Comparison of ENCODE assay signal across 17 cellular contexts in the genomic region with DNA sequence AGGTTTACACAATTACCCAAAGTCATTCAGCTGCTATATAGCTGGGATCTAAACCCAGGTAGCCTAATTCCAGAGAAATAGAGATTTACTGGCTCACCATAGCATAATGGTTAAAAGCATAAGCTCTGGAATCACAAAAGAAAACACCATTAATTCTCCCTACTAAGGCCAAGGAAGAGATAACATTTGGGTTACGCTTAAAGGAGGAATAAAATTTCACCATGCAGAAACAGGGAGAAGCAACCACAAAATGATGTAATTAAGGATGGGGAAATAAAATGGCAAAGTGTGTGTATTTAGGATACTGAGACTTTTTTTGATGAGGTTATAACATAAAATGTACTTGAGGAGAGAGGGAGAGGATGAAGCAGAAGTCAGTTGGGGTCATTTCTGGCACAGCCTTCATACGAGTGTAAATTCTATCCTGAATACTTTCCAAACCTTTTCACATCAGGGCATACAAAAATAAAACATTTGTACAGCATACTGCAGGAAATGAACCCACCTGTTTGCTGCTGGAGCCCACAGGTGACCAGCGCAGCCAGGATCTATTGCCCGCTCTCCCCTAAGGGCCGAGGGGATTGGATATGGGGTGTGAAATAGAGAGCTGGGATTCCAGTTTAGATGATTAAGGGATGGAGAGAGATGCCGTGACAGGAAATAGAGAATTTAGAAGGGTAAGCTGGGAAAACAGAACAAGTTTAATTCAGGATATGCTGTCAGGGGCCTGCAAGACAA. TPM values are rescaled to one million over a fixed set of nuclear protein-coding genes. Genes with fewer than 3 reads are reported as not detected.
DNase-seq lines count a peak whose midpoint lies in the region; ATAC-seq, FAIRE-seq and TF ChIP-seq lines count a peak whose summit lies in the region.
"Had no signal": no experiment of that assay in that cellular context is flagged by ENCODE, and none has a peak within 500 bp of the region (broad histone marks: within the 10 kb centered on the region; RNA-seq: fewer than 3 reads in every experiment).

No MANE protein-coding gene starts in this region.

- H3K27me3 Mint-ChIP-seq in activated naive CD8-positive, alpha-beta T cell: no peaks in the 10 kb centered on the region

- H3K9me3 ChIP-seq in right cardiac atrium (ENCODE audit: control insufficient read depth, low read length): no peaks in the 10 kb centered on the region
- H3K9me3 ChIP-seq: adrenal gland had no signal

- no peaks in the 10 kb centered on the region for H3K27me3 ChIP-seq in right cardiac atrium (ENCODE audit: control insufficient read depth, insufficient read depth)
- H3K27me3 ChIP-seq: adrenal gland had no signal

- no peak overlapping the region for H3K4me3 ChIP-seq in right cardiac atrium (ENCODE audit: low read length)
- H3K4me3 ChIP-seq: adrenal gland had no signal

- H3K27ac Mint-ChIP-seq in activated naive CD8-positive, alpha-beta T cell: peak overlapping the region; percentile 6

- H3K4me1 ChIP-seq in right cardiac atrium (ENCODE audit: control insufficient read depth, insufficient read depth, low read length): peaks cover 4% of the 10 kb centered on the region
- H3K4me1 ChIP-seq: adrenal gland had no signal

- peaks cover 50% of the 10 kb centered on the region for H3K4me1 Mint-ChIP-seq in activated naive CD8-positive, alpha-beta T cell (ENCODE audit: low read depth)

- H3K9me3 Mint-ChIP-seq in activated naive CD8-positive, alpha-beta T cell (ENCODE audit: low read depth): peaks cover under 1% of the 10 kb centered on the region

- peaks cover 4% of the 10 kb centered on the region for H3K36me3 Mint-ChIP-seq in activated naive CD8-positive, alpha-beta T cell

- 93% methylated on average over 6 of the region's 6 CpGs for WGBS in right cardiac atrium

- H3K4me3 Mint-ChIP-seq in activated naive CD8-positive, alpha-beta T cell: no peak overlapping the region

- no peak overlapping the region for H3K27ac ChIP-seq in right cardiac atrium (ENCODE audit: low read length)
- H3K27ac ChIP-seq: adrenal gland had no signal

- peak; percentile 13 for DNase-seq in CD1c-positive myeloid dendritic cell (ENCODE audit: extremely low spot score)
- DNase-seq in GM12892 (ENCODE audit: insufficient read length): no peak
- peak; percentile 3 for DNase-seq in glomerular visceral epithelial cell (ENCODE audit: extremely low spot score)
- no peak for DNase-seq in germinal center (ENCODE audit: low spot score)
- DNase-seq in right cardiac atrium: no peak
- no peak for DNase-seq in activated naive CD4-positive, alpha-beta T cell treated with Interleukin-2 at 50 U/mL for 16 hours
- DNase-seq: adrenal gland; CD4-positive, alpha-beta memory T cell; EL; HCEC 1CT; NCI-H1417 treated with DMSO at 0.1 percent for 48 hours; NCI-H446; nucleus accumbens; stimulated activated naive CD4-positive, alpha-beta T cell treated with Interleukin-2 at 50 U/mL for 16 hours had no signal

- no peak for TF ChIP-seq POLR2A in GM12892 (IDR thresholded peaks at IDR 0.05; ENCODE audit: low read depth, low read length)

- no peak for ATAC-seq in right cardiac atrium

- peak; percentile 57 for FAIRE-seq in GM12892 (lab: Jason Lieb, UNC)
- FAIRE-seq: endothelial cell of umbilical vein, keratinocyte had no signal

- intact Hi-C loops in right cardiac atrium (cut with DNase I): no loop called here

RNA-seq across cellular contexts. Expression of a gene that starts 43.7 kb away (rescaled TPM):
- 21.0 TPM for polyA plus RNA-seq in GM12892 (2012; ENCODE audit: missing spikeins)
- 10 to 100 TPM; 17.9 to 25.4 (median 20.0) TPM for total RNA-seq in right cardiac atrium
- 8.2 TPM for polyA plus RNA-seq in right cardiac atrium

Comparison
In these comparisons a context has a peak if more than half of its experiments do, and no peak if none do; other contexts are left out.
1. DNase-seq: peak in CD1c-positive myeloid dendritic cell (single experiment) and glomerular visceral epithelial cell (single experiment); none in GM12892 (single experiment), germinal center (single experiment), right cardiac atrium (0 of 3) and activated naive CD4-positive, alpha-beta T cell treated with Interleukin-2 at 50 U/mL for 16 hours (single experiment).